Comparison of ENCODE assay signal across 8 cellular contexts in the genomic region with DNA sequence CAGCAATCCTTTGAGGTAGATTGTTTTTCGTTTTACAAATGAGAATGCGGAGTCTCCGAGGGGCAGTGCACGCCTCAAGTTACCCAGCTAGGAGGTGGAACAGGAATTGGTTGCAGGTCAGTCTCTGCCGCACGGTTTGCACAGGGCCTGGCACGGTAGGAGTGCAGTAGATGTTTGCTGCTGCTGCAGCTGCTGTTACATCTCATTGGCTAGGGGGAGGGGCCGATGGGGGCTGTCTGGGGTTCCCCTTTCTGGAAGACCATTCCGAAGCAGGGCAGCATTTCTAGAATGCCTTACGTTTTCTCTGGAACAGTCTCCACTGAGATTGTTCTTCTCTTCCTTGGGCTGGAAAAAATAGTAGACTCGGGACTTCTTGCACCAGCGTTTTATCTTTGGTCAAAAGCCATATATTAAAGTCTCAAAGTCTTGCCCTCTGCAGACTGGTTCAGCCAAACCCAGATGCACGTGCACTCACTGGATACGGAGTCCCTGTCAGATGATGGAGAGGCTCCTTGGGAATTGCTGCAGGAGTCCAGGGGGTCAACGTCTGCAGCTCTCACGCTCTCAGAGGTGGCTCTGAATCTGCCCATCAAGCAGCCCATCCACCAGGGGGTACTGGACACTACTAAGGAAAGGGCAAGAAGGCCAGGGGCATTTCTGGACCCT. TPM values are rescaled to one million over a fixed set of nuclear protein-coding genes. Genes with fewer than 3 reads are reported as not detected.
DNase-seq lines count a peak whose midpoint lies in the region; ATAC-seq, FAIRE-seq and TF ChIP-seq lines count a peak whose summit lies in the region.

No MANE protein-coding gene starts in this region.

- FAIRE-seq in frontal cortex (lab: Jason Lieb, UNC) = no peak

- dilution Hi-C loops in mammary epithelial cell (cut with HindIII; ENCODE audit: low sequenced_read_pairs) = loop anchor here (5.0 kb wide), 2 partner anchors 66 to 216 kb away; partner anchors contain the start of gene GPR107

- in situ Hi-C loops in mammary epithelial cell (cut with MboI; ENCODE audit: low sequenced_read_pairs in 2 of 2) = no loop called here

- TF ChIP-seq CTCF in Peyer's patch (IDR thresholded peaks at IDR 0.05) = no peak
- no peak for TF ChIP-seq CTCF in mammary epithelial cell (conservative IDR thresholded peaks at IDR 0.05 in 1 of 2, IDR thresholded peaks at IDR 0.05 in 1 of 2; ENCODE audit: extremely low read depth in 1 of 2, insufficient read depth in 1 of 2, low read depth in 1 of 2, low read length in 2 of 2)
- TF ChIP-seq CTCF in uterus (IDR thresholded peaks at IDR 0.05) = no peak

- H3K36me3 ChIP-seq in Peyer's patch (peaks cover 0 to 18% (median 0%) of the 10 kb centered on the region in 3 donors), mammary epithelial cell (ENCODE audit: insufficient read depth, low read length) (peaks cover 4% of the 10 kb centered on the region), muscle layer of duodenum (ENCODE audit: control insufficient read depth in 1 of 2, insufficient read depth in 2 of 2, low read length in 2 of 2) (peaks cover 6 to 7% of the 10 kb centered on the region in 2 donors), uterus (no peaks in the 10 kb centered on the region)

- H3K9me3 ChIP-seq in Peyer's patch (no peaks in the 10 kb centered on the region), mammary epithelial cell (replicated peaks; ENCODE audit: insufficient read depth, low read length) (no peaks in the 10 kb centered on the region), muscle layer of duodenum (ENCODE audit: control insufficient read depth in 1 of 2, low read length in 2 of 2) (no peaks in the 10 kb centered on the region), uterus (no peaks in the 10 kb centered on the region)

- H3K27ac ChIP-seq in Peyer's patch = peak overlapping the region in 1 of 4 donors; percentile 88
- H3K27ac ChIP-seq in mammary epithelial cell (ENCODE audit: insufficient read depth, low read depth, low read length) = no peak overlapping the region
- peak overlapping the region; percentile 33 for H3K27ac ChIP-seq in muscle layer of duodenum (ENCODE audit: low read length)
- peak overlapping the region; percentile 82 to 93 for H3K27ac ChIP-seq in uterus

- whole genome bisulfite sequencing in mammary epithelial cell (ENCODE audit: low coverage, missing lambda C conversion rate) = 17% methylated on average over 14 of the region's 16 CpGs

- ATAC-seq in GM21515 (IDR thresholded peaks at IDR 0.05; ENCODE audit: unreplicated experiment) = no peak
- no peak for ATAC-seq in HG02588 (IDR thresholded peaks at IDR 0.05; ENCODE audit: unreplicated experiment)

- peak overlapping the region; percentile 69 to 94 (median 76) for H3K4me3 ChIP-seq in Peyer's patch
- peak overlapping the region; percentile 77 to 98 (median 79) for H3K4me3 ChIP-seq in mammary epithelial cell (replicated peaks in 1 of 3; ENCODE audit: insufficient read depth in 1 of 3, low read depth in 2 of 3, low read length in 3 of 3)
- H3K4me3 ChIP-seq in muscle layer of duodenum (ENCODE audit: low read depth in 1 of 2, low read length in 2 of 2) = peak overlapping the region; percentile 93 to 99
- H3K4me3 ChIP-seq in uterus = peak overlapping the region; percentile 93 to 94

- intact Hi-C loops in mammary epithelial cell (cut with micrococcal nuclease) = loop anchor here (5.0 kb wide), 1 partner anchor 206 kb away; the partner anchor contains the start of gene FNBP1
- intact Hi-C loops in uterus (cut with DNase I; ENCODE audit: low total_unique reads) = no loop called here

- no peak overlapping the region for H3K9ac ChIP-seq in mammary epithelial cell (ENCODE audit: insufficient read depth, low read length)

- DNase-seq in ELF-1 (ENCODE audit: low read depth, low spot score) = peak; percentile 12
- DNase-seq in Peyer's patch = peak in 2 of 3 donors; percentile 73 to 75
- no peak for DNase-seq in mammary epithelial cell
- no peak for DNase-seq in uterus
- no peak for DNase-seq in frontal cortex (ENCODE audit: low spot score in 2 of 2)

- TF ChIP-seq POLR2A in Peyer's patch (IDR thresholded peaks at IDR 0.05) (no peak), uterus (IDR thresholded peaks at IDR 0.05) (no peak)

- CTCF ChIA-PET in mammary epithelial cell (lab: Charles Lee; ENCODE audit: low non-redundant PET) = interaction anchor here (0.6 kb wide), 1 partner anchor 12 kb away, joined by 3 read pairs; no protein-coding TSS in a partner anchor

- H3K4me1 ChIP-seq in Peyer's patch (peaks cover 0 to 36% (median 11%) of the 10 kb centered on the region in 4 donors), mammary epithelial cell (ENCODE audit: insufficient read depth, low read length) (peaks cover 13% of the 10 kb centered on the region), muscle layer of duodenum (ENCODE audit: control insufficient read depth in 1 of 2, insufficient read depth in 2 of 2, low read length in 2 of 2) (peaks cover 7 to 29% of the 10 kb centered on the region in 2 donors), uterus (peaks cover 8 to 14% of the 10 kb centered on the region in 2 donors)

- H2AFZ ChIP-seq in mammary epithelial cell (ENCODE audit: low read depth, low read length) = peak overlapping the region; percentile 84

- H3K27me3 ChIP-seq in Peyer's patch = no peaks in the 10 kb centered on the region
- no peaks in the 10 kb centered on the region for H3K27me3 ChIP-seq in mammary epithelial cell (ENCODE audit: insufficient read depth, low read length)
- no peaks in the 10 kb centered on the region for H3K27me3 ChIP-seq in muscle layer of duodenum (ENCODE audit: low read depth, low read length)
- H3K27me3 ChIP-seq in uterus = no peaks in the 10 kb centered on the region

- H3K79me2 ChIP-seq in mammary epithelial cell (ENCODE audit: insufficient read depth, low read length) = peaks cover 28% of the 10 kb centered on the region

- no peaks in the 10 kb centered on the region for H4K20me1 ChIP-seq in mammary epithelial cell (ENCODE audit: insufficient read depth, low read length)

- H3K4me2 ChIP-seq in mammary epithelial cell (ENCODE audit: insufficient read depth, low read depth, low read length) = peak overlapping the region; percentile 94

- BruUV-seq in mammary epithelial cell (replicated peaks; lab: Mats Ljungman, UMichigan) = no TSS peak

RNA-seq across cellular contexts. Expression of gene USP20, which starts 1.2 kb away (rescaled TPM):
- 10 to 100 TPM; 15.8 to 36.3 (median 22.6) TPM for total RNA-seq in Peyer's patch
- 10 to 100 TPM; 10.2 to 17.1 TPM for total RNA-seq in mammary epithelial cell
- polyA plus RNA-seq in mammary epithelial cell = 10.3 TPM
- 22.0 TPM for polyA minus RNA-seq in mammary epithelial cell
- total RNA-seq in uterus = 10 to 100 TPM in 2 of 4 donors, 1 to 10 TPM in 2; 5.6 to 46.7 (median 11.1) TPM
- 11.8 TPM for total RNA-seq in frontal cortex

RNA-seq across cellular contexts. Expression of gene C9orf78, which starts 1.4 kb away (rescaled TPM):
- 10 to 100 TPM; 30.2 to 42.2 (median 36.2) TPM for total RNA-seq in Peyer's patch
- total RNA-seq in mammary epithelial cell = 10 to 100 TPM; 25.3 to 33.6 TPM
- polyA plus RNA-seq in mammary epithelial cell = 41.9 TPM
- 15.3 TPM for polyA minus RNA-seq in mammary epithelial cell
- total RNA-seq in uterus = 10 to 100 TPM; 17.4 to 56.9 (median 35.0) TPM
- total RNA-seq in frontal cortex = 53.8 TPM

RNA-seq across cellular contexts. Expression of gene TOR1A, which starts 12.5 kb away (rescaled TPM):
- total RNA-seq in Peyer's patch (10 to 100 TPM; 28.9 to 49.6 (median 39.8) TPM), mammary epithelial cell (10 to 100 TPM; 43.0 to 52.0 TPM), uterus (10 to 100 TPM; 13.1 to 40.3 (median 33.0) TPM), frontal cortex (21.6 TPM)
- 70.2 TPM for polyA plus RNA-seq in mammary epithelial cell
- polyA minus RNA-seq in mammary epithelial cell = 27.9 TPM

RNA-seq across cellular contexts. Expression of gene TOR1B, which starts 33.5 kb away (rescaled TPM):
- 10 to 100 TPM; 19.8 to 54.7 (median 44.5) TPM for total RNA-seq in Peyer's patch
- total RNA-seq in mammary epithelial cell = 10 to 100 TPM; 19.7 to 29.2 TPM
- 20.7 TPM for polyA plus RNA-seq in mammary epithelial cell
- 6.5 TPM for polyA minus RNA-seq in mammary epithelial cell
- 10 to 100 TPM in 3 of 4 donors, 1 to 10 TPM in 1; 4.1 to 33.9 (median 13.2) TPM for total RNA-seq in uterus
- total RNA-seq in frontal cortex = 38.3 TPM

Comparison
In these comparisons a context has a peak if more than half of its experiments do, and no peak if none do; other contexts are left out.
1. DNase-seq: peak in ELF-1 (single experiment) and Peyer's patch (2 of 3); none in mammary epithelial cell (single experiment), uterus (0 of 2) and frontal cortex (0 of 2).
2. Peak in every context shown above with its lines, with median percentiles within 50 percentile points of each other: H3K4me3 ChIP-seq.